ENCODE assay signal across 26 cellular contexts in the genomic region with DNA sequence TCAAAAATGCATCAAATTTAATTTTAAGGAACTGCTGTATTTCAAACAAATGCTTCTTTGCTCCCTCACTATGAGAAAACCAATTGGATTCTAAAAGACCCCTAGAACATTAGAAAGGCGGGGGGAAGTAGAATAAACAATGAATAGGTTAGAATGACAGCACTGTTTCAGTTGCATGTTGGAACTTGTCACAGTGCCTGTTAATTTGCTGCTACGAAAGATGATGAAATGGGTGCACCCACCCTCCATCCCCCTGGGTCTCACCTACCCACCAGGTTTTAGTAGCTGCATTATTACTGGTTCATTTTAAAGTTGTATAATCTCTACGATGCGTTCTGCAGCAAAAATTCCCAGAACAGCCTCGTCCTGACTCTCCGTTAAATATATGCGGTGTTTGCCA.
DNase-seq lines count a peak whose midpoint lies in the region; ATAC-seq, FAIRE-seq and TF ChIP-seq lines count a peak whose summit lies in the region.
"Had no signal": no experiment of that assay in that cellular context is flagged by ENCODE, and none has a peak within 500 bp of the region (broad histone marks: within the 10 kb centered on the region; RNA-seq: fewer than 3 reads in every experiment).

No MANE protein-coding gene starts in this region.

- H3K9me3 ChIP-seq in Caco-2: no peaks in the 10 kb centered on the region

- no TSS peak for BruUV-seq in Caco-2 (replicated peaks; lab: Mats Ljungman, UMichigan)

- ATAC-seq in HG02840 (IDR thresholded peaks at IDR 0.05; ENCODE audit: low FRiP score, unreplicated experiment) (no peak), GM18519 (IDR thresholded peaks at IDR 0.05; ENCODE audit: low FRiP score, unreplicated experiment) (no peak)
- ATAC-seq: K562, Panc1 had no signal

- intact Hi-C loops in Caco-2 (cut with micrococcal nuclease; ENCODE audit: unreplicated experiment): loop anchor here (10.0 kb wide), 1 partner anchor 68 kb away; no protein-coding TSS in a partner anchor

- H3K27me3 Mint-ChIP-seq in Caco-2 (ENCODE audit: insufficient read depth, unreplicated experiment): no peaks in the 10 kb centered on the region

- peaks cover 6% of the 10 kb centered on the region; the same call in 1 of the 2 replicates for H3K4me1 ChIP-seq in Caco-2

- no peak for FAIRE-seq in bronchial epithelial cell (lab: Jason Lieb, UNC)
- FAIRE-seq: GM12891, GM19239, HTR-8/SVneo, K562 had no signal

- H3K36me3 ChIP-seq in Caco-2 (ENCODE audit: control insufficient read depth, insufficient read depth, low read length): no peaks in the 10 kb centered on the region
- no peaks in the 10 kb centered on the region for H3K36me3 ChIP-seq in bronchial epithelial cell (ENCODE audit: control insufficient read depth, insufficient read depth, low read length)

- H3K27me3 ChIP-seq in Caco-2 (replicated peaks; ENCODE audit: control insufficient read depth, insufficient read depth, low read length): no peaks in the 10 kb centered on the region
- H3K27me3 ChIP-seq in bronchial epithelial cell (ENCODE audit: control insufficient read depth, insufficient read depth, low read length): no peaks in the 10 kb centered on the region

- H3K4me1 Mint-ChIP-seq in Caco-2 (ENCODE audit: low read depth, unreplicated experiment): peaks cover 15% of the 10 kb centered on the region

- H3K4me3 ChIP-seq in Caco-2 (ENCODE audit: low read depth, low read length) (no peak overlapping the region), bronchial epithelial cell (ENCODE audit: low read depth, low read length) (no peak overlapping the region)
- H3K4me3 ChIP-seq: K562 had no signal

- peaks cover 41% of the 10 kb centered on the region for H3K9me3 Mint-ChIP-seq in Caco-2 (ENCODE audit: unreplicated experiment)

- no peaks in the 10 kb centered on the region for H3K36me3 Mint-ChIP-seq in Caco-2 (ENCODE audit: insufficient read depth, unreplicated experiment)
- H3K36me3 Mint-ChIP-seq: CD4-positive, alpha-beta memory T cell had no signal

- CTCF ChIA-PET in Caco-2 (lab: Charles Lee): no interaction called here

- peak overlapping the region; percentile 45 for H3K27ac Mint-ChIP-seq in Caco-2 (ENCODE audit: unreplicated experiment)
- H3K27ac Mint-ChIP-seq: CD4-positive, alpha-beta memory T cell had no signal

- POLR2A ChIA-PET in Caco-2 (lab: Charles Lee): no interaction called here

- no peak overlapping the region for H3K4me3 Mint-ChIP-seq in Caco-2 (ENCODE audit: unreplicated experiment)
- H3K4me3 Mint-ChIP-seq: CD4-positive, alpha-beta memory T cell had no signal

- no peak for DNase-seq in Caco-2
- peak; percentile 54 for DNase-seq in DMS79 (lab: John Stamatoyannopoulos, UW)
- peak; percentile 54 for DNase-seq in NCI-H1694 treated with DMSO at 0.1 percent for 48 hours (lab: John Stamatoyannopoulos, UW)
- DNase-seq in bronchial epithelial cell (ENCODE audit: low read depth): peak; percentile 59
- DNase-seq in NCI-H774 (lab: John Stamatoyannopoulos, UW): no peak
- no peak for DNase-seq in NCI-H2107 (lab: John Stamatoyannopoulos, UW)
- DNase-seq: C1 segment of cervical spinal cord; CD4-positive, alpha-beta memory T cell; COR-L47; GF-D8; H7; Kasumi-1; NCI-H1092 treated with DMSO at 0.1 percent for 48 hours; NCI-H187; NCI-H2081 treated with DMSO at 0.1 percent for 48 hours; NCI-H2227 treated with DMSO at 0.1 percent for 48 hours; NCI-H510A treated with DMSO at 0.1 percent for 48 hours; SHP77; T-helper 1 cell had no signal

- TF ChIP-seq CTCF in Caco-2 (IDR thresholded peaks at IDR 0.05; ENCODE audit: insufficient read depth in 1 of 2, low read depth in 1 of 2, low read length in 1 of 2, severe bottlenecking in 1 of 2, unreplicated experiment in 1 of 2): no peak
- no peak for TF ChIP-seq CTCF in bronchial epithelial cell (IDR thresholded peaks at IDR 0.05; ENCODE audit: insufficient read depth, low read length, severe bottlenecking)

Comparison
In these comparisons a context has a peak if more than half of its experiments do, and no peak if none do; other contexts are left out.
1. DNase-seq: peak in DMS79 (single experiment), NCI-H1694 treated with DMSO at 0.1 percent for 48 hours (single experiment) and bronchial epithelial cell (single experiment); none in Caco-2 (0 of 2), NCI-H774 (single experiment) and NCI-H2107 (single experiment).